Comparison of ENCODE assay signal across 1 cellular context in genomic region chr20:21373436-21373835, GRCh38.
TF ChIP-seq lines count a peak whose summit lies in the region.

No MANE protein-coding gene starts in this region.

TF ChIP-seq in H1, 55 proteins besides CTCF, POLR2A, EP300 and RAD21:
- TF ChIP-seq TCF12 (IDR thresholded peaks at IDR 0.05; ENCODE audit: low read depth, low read length) (no peak), FOSL1 (IDR thresholded peaks at IDR 0.05; ENCODE audit: insufficient read depth, low read depth, low read length) (no peak), SRF (IDR thresholded peaks at IDR 0.05; ENCODE audit: low read depth, low read length) (no peak), ATF2 (IDR thresholded peaks at IDR 0.05; ENCODE audit: low read length) (no peak), CTBP2 (IDR thresholded peaks at IDR 0.05; ENCODE audit: borderline replicate concordance, insufficient read depth, insufficient read length, low read length) (no peak), TAF1 (IDR thresholded peaks at IDR 0.05; ENCODE audit: low read depth, low read length) (no peak), NANOG (IDR thresholded peaks at IDR 0.05; ENCODE audit: insufficient read depth, low read depth, low read length, poor library complexity, severe bottlenecking) (no peak), RFX5 (IDR thresholded peaks at IDR 0.05; ENCODE audit: borderline replicate concordance, low read depth, low read length) (no peak), CREB1 (IDR thresholded peaks at IDR 0.05) (no peak), CBX5 (IDR thresholded peaks at IDR 0.05; ENCODE audit: low read depth, low read length) (no peak), EGR1 (IDR thresholded peaks at IDR 0.05; ENCODE audit: borderline replicate concordance, low read depth, low read length) (no peak), SIX5 (IDR thresholded peaks at IDR 0.05; ENCODE audit: low read depth, low read length) (no peak), KDM5A (IDR thresholded peaks at IDR 0.05; ENCODE audit: low read length) (no peak), SIRT6 (IDR thresholded peaks at IDR 0.05; ENCODE audit: low read length) (no peak), SP2 (IDR thresholded peaks at IDR 0.05; ENCODE audit: low read length) (no peak), SP4 (IDR thresholded peaks at IDR 0.05; ENCODE audit: low read length) (no peak)
TF ChIP-seq in H1: peak in this region for 0.
